Comparison of ENCODE assay signal across 1 cellular context in genomic region chr22:44329179-44329796, GRCh38.
A peak's percentile ranks its signal among the peaks of the same experiment; 100 is the strongest.
TF ChIP-seq lines count a peak whose summit lies in the region.

No MANE protein-coding gene starts in this region.

TF ChIP-seq in GM12878, 131 proteins besides CTCF, POLR2A, EP300 and RAD21 (continued from another document):
- TF ChIP-seq ATF2 (IDR thresholded peaks at IDR 0.05; ENCODE audit: low read length) (no peak), SKIL (IDR thresholded peaks at IDR 0.05; ENCODE audit: low read depth, poor library complexity, severe bottlenecking) (no peak), SIN3A (IDR thresholded peaks at IDR 0.05; ENCODE audit: low read depth, low read length) (no peak), E4F1 (IDR thresholded peaks at IDR 0.05; ENCODE audit: borderline replicate concordance, partially characterized antibody) (no peak), RUNX3 (IDR thresholded peaks at IDR 0.05; ENCODE audit: low read length) (peak; percentile 97), ZNF622 (IDR thresholded peaks at IDR 0.05) (no peak), ZNF207 (IDR thresholded peaks at IDR 0.05; ENCODE audit: borderline replicate concordance) (no peak), CUX1 (IDR thresholded peaks at IDR 0.05; ENCODE audit: insufficient replicate concordance, low read depth, low read length) (no peak), IKZF2 (IDR thresholded peaks at IDR 0.05) (peak; percentile 59 to 72; a peak in 2 of 4 replicates), IRF5 (IDR thresholded peaks at IDR 0.05; ENCODE audit: borderline replicate concordance) (no peak), BCL11A (IDR thresholded peaks at IDR 0.05; ENCODE audit: low read depth, low read length) (peak; percentile 37; the same call in 1 of the 2 replicates), RB1 (IDR thresholded peaks at IDR 0.05; ENCODE audit: borderline replicate concordance) (no peak), FOS (IDR thresholded peaks at IDR 0.05; ENCODE audit: borderline replicate concordance, extremely low read depth, insufficient read length) (no peak), NRF1 (conservative IDR thresholded peaks at IDR 0.05; ENCODE audit: low read depth, low read length) (no peak), CREB1 (IDR thresholded peaks at IDR 0.05; ENCODE audit: low read depth) (0 out of 2 replicates have a peak, but pooled peaks have one; percentile 9), CREM (IDR thresholded peaks at IDR 0.05; ENCODE audit: low read depth) (peak; percentile 60; the same call in 1 of the 2 replicates), ZBTB11 (CRISPR knock-in tag; IDR thresholded peaks at IDR 0.05) (no peak), SMC3 (IDR thresholded peaks at IDR 0.05; ENCODE audit: borderline replicate concordance, low read length) (no peak), NR2F1 (conservative IDR thresholded peaks at IDR 0.05) (peak; percentile 27; the same call in 1 of the 2 replicates), ETV6 (conservative IDR thresholded peaks at IDR 0.05 in 1 of 2, IDR thresholded peaks at IDR 0.05 in 1 of 2; ENCODE audit: borderline replicate concordance in 1 of 2, low read depth in 1 of 2) (peak in 1 of 2 experiments; percentile 93; a peak in 2 of 4 replicates), NFYA (IDR thresholded peaks at IDR 0.05; ENCODE audit: borderline replicate concordance, low read depth, low read length) (no peak), ZNF592 (IDR thresholded peaks at IDR 0.05) (no peak), NBN (IDR thresholded peaks at IDR 0.05) (no peak), CBX3 (IDR thresholded peaks at IDR 0.05; ENCODE audit: borderline replicate concordance, low read depth) (no peak), NFIC (IDR thresholded peaks at IDR 0.05; ENCODE audit: low read depth, low read length) (0 out of 2 replicates have a peak, but pooled peaks have one; percentile 52), SMAD5 (IDR thresholded peaks at IDR 0.05; ENCODE audit: low read depth) (no peak), IRF4 (IDR thresholded peaks at IDR 0.05; ENCODE audit: low read depth, low read length) (peak; percentile 89), SP1 (IDR thresholded peaks at IDR 0.05; ENCODE audit: low read depth, low read length) (no peak), TARDBP (IDR thresholded peaks at IDR 0.05; ENCODE audit: borderline replicate concordance) (no peak), EED (IDR thresholded peaks at IDR 0.05; ENCODE audit: low read depth) (peak; percentile 98)
